14 cellular contexts compared by ENCODE assay signal in genomic region chr13:99626461-99627082, GRCh38. TPM values are rescaled to one million over a fixed set of nuclear protein-coding genes. Genes with fewer than 3 reads are reported as not detected.
A peak's percentile ranks its signal among the peaks of the same experiment; 100 is the strongest.
DNase-seq lines count a peak whose midpoint lies in the region; ATAC-seq, FAIRE-seq and TF ChIP-seq lines count a peak whose summit lies in the region.
"Had no signal": no experiment of that assay in that cellular context is flagged by ENCODE, and none has a peak within 500 bp of the region (broad histone marks: within the 10 kb centered on the region; RNA-seq: fewer than 3 reads in every experiment).

No MANE protein-coding gene starts in this region.

- peaks cover 0 to 32% of the 10 kb centered on the region in 2 donors for H3K4me1 ChIP-seq in right atrium auricular region

- TF ChIP-seq CTCF in right atrium auricular region (IDR thresholded peaks at IDR 0.05), result no peak

- intact Hi-C loops in Right ventricle myocardium inferior (cut with DNase I) (no loop called here), left ventricle myocardium superior (cut with micrococcal nuclease) (no loop called here)

- no peak for FAIRE-seq in urothelium cell line (lab: Jason Lieb, UNC)
- FAIRE-seq: A204.1 had no signal

- ATAC-seq in Right ventricle myocardium inferior (peak; percentile 71), left ventricle myocardium superior (peak; percentile 64)

- no peaks in the 10 kb centered on the region for H3K9me3 ChIP-seq in right atrium auricular region
- H3K9me3 ChIP-seq: esophagus squamous epithelium had no signal

- H3K27me3 ChIP-seq in right atrium auricular region, result no peaks in the 10 kb centered on the region
- H3K27me3 ChIP-seq: esophagus squamous epithelium had no signal

- DNase-seq in Right ventricle myocardium inferior (ENCODE audit: missing footprints) (no peak), right atrium auricular region (ENCODE audit: low spot score) (no peak), astrocyte of the hippocampus (ENCODE audit: low read depth, low spot score) (peak; percentile 64), left ventricle myocardium superior (no peak), urothelium cell line (ENCODE audit: low spot score) (peak; percentile 56), HuH-7 (ENCODE audit: low spot score) (no peak), NCI-H1436 treated with DMSO at 0.1 percent for 48 hours (lab: John Stamatoyannopoulos, UW) (no peak), DMS53 (lab: John Stamatoyannopoulos, UW) (no peak)
- DNase-seq: activated CD4-positive, alpha-beta memory T cell treated with anti-CD3 and anti-CD28 coated beads for 36 hours; activated naive CD8-positive, alpha-beta T cell treated with anti-CD3 and anti-CD28 coated beads for 36 hours; esophagus squamous epithelium; NCI-H2171 had no signal

- no peak overlapping the region for H3K27ac ChIP-seq in right atrium auricular region
- H3K27ac ChIP-seq: esophagus squamous epithelium, skin epidermis had no signal

- no peak overlapping the region for H3K4me3 ChIP-seq in right atrium auricular region
- H3K4me3 ChIP-seq: skin epidermis had no signal

- H3K36me3 ChIP-seq in right atrium auricular region, result no peaks in the 10 kb centered on the region
- H3K36me3 ChIP-seq: esophagus squamous epithelium had no signal

RNA-seq across cellular contexts. Expression of gene CLYBL, which starts 20.1 kb away (rescaled TPM):
- total RNA-seq in Right ventricle myocardium inferior (24.6 TPM), right atrium auricular region (1 to 10 TPM; 7.8 to 9.9 TPM), left ventricle myocardium superior (24.5 TPM)

Comparison
In these comparisons a context has a peak if more than half of its experiments do, and no peak if none do; other contexts are left out.
1. DNase-seq: peak in astrocyte of the hippocampus (single experiment) and urothelium cell line (single experiment); none in Right ventricle myocardium inferior (single experiment), right atrium auricular region (single experiment), left ventricle myocardium superior (single experiment), HuH-7 (single experiment), NCI-H1436 treated with DMSO at 0.1 percent for 48 hours (single experiment) and DMS53 (single experiment).